8 cellular contexts compared by ENCODE assay signal in genomic region chr9:129460323-129461261, GRCh38.
DNase-seq lines count a peak whose midpoint lies in the region; ATAC-seq and TF ChIP-seq lines count a peak whose summit lies in the region.

No MANE protein-coding gene starts in this region.

- H3K27ac Mint-ChIP-seq in GM23338: no peak overlapping the region
- H3K27ac Mint-ChIP-seq in activated naive CD4-positive, alpha-beta T cell treated with anti-CD3 and anti-CD28 coated beads, Interleukin-2, amount 50 U/mL, for 72 hours: peak overlapping the region; percentile 92 to 96

- peak overlapping the region; percentile 98 for H3K4me2 ChIP-seq in GM23338
- H3K4me2 ChIP-seq in SK-N-SH: peak overlapping the region; percentile 90

- peak; percentile 67 for ATAC-seq in GM23338
- peak; percentile 86 to 87 for ATAC-seq in activated naive CD4-positive, alpha-beta T cell treated with anti-CD3 and anti-CD28 coated beads, Interleukin-2, amount 50 U/mL, for 72 hours

- WGBS in SK-N-SH (ENCODE audit: low lambda C conversion rate): 3% methylated on average over 36 of the region's 51 CpGs

- no peak for TF ChIP-seq CTCF in GM23338 (conservative IDR thresholded peaks at IDR 0.05; ENCODE audit: low read depth in 2 of 2)
- TF ChIP-seq CTCF in SK-N-SH (IDR thresholded peaks at IDR 0.05): no peak

- no peaks in the 10 kb centered on the region for H3K9me3 ChIP-seq in SK-N-SH

- no peaks in the 10 kb centered on the region for H4K20me1 ChIP-seq in GM23338 (replicated peaks; ENCODE audit: insufficient read depth)
- no peaks in the 10 kb centered on the region for H4K20me1 ChIP-seq in SK-N-SH (ENCODE audit: insufficient read depth)

- H3K4me1 ChIP-seq in GM23338 (ENCODE audit: insufficient read depth) (peaks cover 24% of the 10 kb centered on the region), SK-N-SH (ENCODE audit: control insufficient read depth in 1 of 2, insufficient read depth in 2 of 2, low read depth in 1 of 2, low read length in 1 of 2) (peaks cover 39 to 44% of the 10 kb centered on the region in 2 experiments; a peak in 3 of 4 replicates)

- H3K36me3 ChIP-seq in GM23338 (ENCODE audit: insufficient read depth) (no peaks in the 10 kb centered on the region; the same call in 1 of the 2 replicates), SK-N-SH (replicated peaks in 1 of 2; ENCODE audit: control insufficient read depth in 1 of 2, insufficient read depth in 2 of 2, low read length in 1 of 2) (no peaks in the 10 kb centered on the region)

- CTCF ChIA-PET in SK-N-SH (lab: Yijun Ruan, JAX): interaction anchor here (0.6 to 4.5 kb wide), 11 partner anchors 11 to 286 kb away, joined by 3 to 28 read pairs (median 4); no protein-coding TSS in a partner anchor

- peak overlapping the region; percentile 90 for H2AFZ ChIP-seq in GM23338
- no peak overlapping the region for H2AFZ ChIP-seq in SK-N-SH (ENCODE audit: low read depth)

- peak overlapping the region; percentile 79 for H3K4me3 Mint-ChIP-seq in GM23338

- no peaks in the 10 kb centered on the region for H3K79me2 ChIP-seq in GM23338 (replicated peaks; ENCODE audit: insufficient read depth)
- H3K79me2 ChIP-seq in SK-N-SH (ENCODE audit: insufficient read depth): no peaks in the 10 kb centered on the region

- peaks cover 7% of the 10 kb centered on the region; the same call in 2 of the 3 replicates for H3K4me1 Mint-ChIP-seq in GM23338

- H3K4me3 ChIP-seq in GM23338 (peak overlapping the region; percentile 75), SK-N-SH (ENCODE audit: low read depth in 2 of 2, low read length in 1 of 2) (peak overlapping the region; percentile 33 to 55)

- POLR2A ChIA-PET in SK-N-SH (lab: Yijun Ruan, JAX): interaction anchor here (0.5 to 3.7 kb wide), 28 partner anchors 18 to 286 kb away, joined by 3 to 62 read pairs (median 4); partner anchors contain the start of genes IER5L and NTMT1

- H3K9me3 Mint-ChIP-seq in GM23338: no peaks in the 10 kb centered on the region
- H3K9me3 Mint-ChIP-seq in activated naive CD4-positive, alpha-beta T cell treated with anti-CD3 and anti-CD28 coated beads, Interleukin-2, amount 50 U/mL, for 72 hours: peaks cover 0 to 12% of the 10 kb centered on the region in 2 donors

- TF ChIP-seq EP300 in SK-N-SH (IDR thresholded peaks at IDR 0.05; ENCODE audit: borderline replicate concordance in 1 of 2, low read depth in 1 of 2, low read length in 1 of 2): peak; percentile 44 to 46; a peak in 2 of 4 replicates

- H3K9me2 ChIP-seq in GM23338 (ENCODE audit: insufficient read depth) (0 out of 2 replicates have a peak, but pooled peaks cover 2% of the 10 kb centered on the region), SK-N-SH (no peaks in the 10 kb centered on the region)

- H3K27me3 Mint-ChIP-seq in GM23338 (ENCODE audit: insufficient read depth, low read depth, poor library complexity): peaks cover 23% of the 10 kb centered on the region

- H3K27me3 ChIP-seq in GM23338 (ENCODE audit: insufficient read depth) (peaks cover 41% of the 10 kb centered on the region), SK-N-SH (ENCODE audit: insufficient read depth) (no peaks in the 10 kb centered on the region)

- H3K9ac ChIP-seq in SK-N-SH: peak overlapping the region; percentile 99

- DNase-seq in DMS 273 (lab: John Stamatoyannopoulos, UW; ENCODE audit: unreplicated experiment) (peak; percentile 98), GM23338 (ENCODE audit: low spot score) (peak; percentile 93), MV-4-11 (lab: John Stamatoyannopoulos, UW) (peak; percentile 94), SK-N-SH (peak; percentile 96), glomerular endothelial cell (ENCODE audit: extremely low read depth, low read depth, low spot score) (peak; percentile 61), nucleus accumbens (lab: John Stamatoyannopoulos, UW) (peak; percentile 60 to 97 (median 95)), substantia nigra (lab: John Stamatoyannopoulos, UW) (peak; percentile 64 to 98 (median 94))
- DNase-seq in activated naive CD4-positive, alpha-beta T cell treated with anti-CD3 and anti-CD28 coated beads, Interleukin-2, amount 50 U/mL, for 72 hours (ENCODE audit: low spot score in 2 of 2): peak; percentile 78 to 92

- TF ChIP-seq RAD21 in SK-N-SH (IDR thresholded peaks at IDR 0.05; ENCODE audit: low read length): peak; percentile 39

- H3F3A ChIP-seq in GM23338 (replicated peaks; ENCODE audit: low read depth): no peaks in the 10 kb centered on the region; the same call in 1 of the 2 replicates
- peaks cover 23% of the 10 kb centered on the region for H3F3A ChIP-seq in SK-N-SH (replicated peaks; ENCODE audit: insufficient read depth)

- H3K36me3 Mint-ChIP-seq in GM23338 (ENCODE audit: low read depth): no peaks in the 10 kb centered on the region
- no peaks in the 10 kb centered on the region for H3K36me3 Mint-ChIP-seq in activated naive CD4-positive, alpha-beta T cell treated with anti-CD3 and anti-CD28 coated beads, Interleukin-2, amount 50 U/mL, for 72 hours

- H3K27ac ChIP-seq in GM23338 (ENCODE audit: low read depth) (no peak overlapping the region), SK-N-SH (ENCODE audit: low read depth in 2 of 2, low read length in 1 of 2) (peak overlapping the region; percentile 99 to 100), substantia nigra (ENCODE audit: low read depth, low read length, poor library complexity, severe bottlenecking) (peak overlapping the region; percentile 98)

TF ChIP-seq in GM23338, 12 proteins besides CTCF, POLR2A, EP300 and RAD21:
- TF ChIP-seq JUNB (IDR thresholded peaks at IDR 0.05; ENCODE audit: unreplicated experiment) (no peak), POLR2AphosphoS5 (IDR thresholded peaks at IDR 0.05; ENCODE audit: low read depth) (peak; percentile 43), EZH2 (IDR thresholded peaks at IDR 0.05; ENCODE audit: low read depth, unreplicated experiment) (peak; percentile 17)
TF ChIP-seq in GM23338: peak in this region for 2.

TF ChIP-seq in SK-N-SH, 30 proteins besides CTCF, POLR2A, EP300 and RAD21 (continues in another document):
- TF ChIP-seq TAF1 (IDR thresholded peaks at IDR 0.05; ENCODE audit: borderline replicate concordance, low read depth, low read length) (no peak; the same call in 1 of the 2 replicates), PBX3 (IDR thresholded peaks at IDR 0.05) (peak; percentile 39; the same call in 1 of the 2 replicates), EZH2phosphoT487 (IDR thresholded peaks at IDR 0.05; ENCODE audit: borderline replicate concordance, low read depth) (no peak), FOSL2 (IDR thresholded peaks at IDR 0.05; ENCODE audit: borderline replicate concordance, low read depth) (no peak), GATA2 (CRISPR knock-in tag; IDR thresholded peaks at IDR 0.05) (no peak), CHD2 (IDR thresholded peaks at IDR 0.05; ENCODE audit: low read length, partially characterized antibody) (peak; percentile 53), RXRA (IDR thresholded peaks at IDR 0.05; ENCODE audit: borderline replicate concordance, low read depth) (no peak; the same call in 1 of the 2 replicates), SMC3 (IDR thresholded peaks at IDR 0.05; ENCODE audit: low read depth, low read length) (peak; percentile 13), JUND (IDR thresholded peaks at IDR 0.05) (no peak), RFX5 (IDR thresholded peaks at IDR 0.05; ENCODE audit: low read length) (no peak), POLR2AphosphoS5 (IDR thresholded peaks at IDR 0.05; ENCODE audit: low read depth, low read length) (no peak; the same call in 1 of the 2 replicates), MAX (IDR thresholded peaks at IDR 0.05; ENCODE audit: low read depth) (peak; percentile 54; the same call in 1 of the 2 replicates), IRF3 (IDR thresholded peaks at IDR 0.05; ENCODE audit: low read depth, low read length) (no peak), YY1 (IDR thresholded peaks at IDR 0.05; ENCODE audit: low read depth) (peak; percentile 33; the same call in 1 of the 2 replicates), USF1 (IDR thresholded peaks at IDR 0.05; ENCODE audit: borderline replicate concordance, low read depth) (no peak), NFIC (IDR thresholded peaks at IDR 0.05; ENCODE audit: borderline replicate concordance) (no peak), TEAD4 (IDR thresholded peaks at IDR 0.05; ENCODE audit: borderline replicate concordance, insufficient read depth) (0 out of 2 replicates have a peak, but pooled peaks have one; percentile 27), SIN3A (IDR thresholded peaks at IDR 0.05; ENCODE audit: borderline replicate concordance, low read depth, low read length) (0 out of 2 replicates have a peak, but pooled peaks have one; percentile 27), GABPA (IDR thresholded peaks at IDR 0.05; ENCODE audit: low read depth) (no peak)
